8 cellular contexts compared by ENCODE assay signal in the genomic region with DNA sequence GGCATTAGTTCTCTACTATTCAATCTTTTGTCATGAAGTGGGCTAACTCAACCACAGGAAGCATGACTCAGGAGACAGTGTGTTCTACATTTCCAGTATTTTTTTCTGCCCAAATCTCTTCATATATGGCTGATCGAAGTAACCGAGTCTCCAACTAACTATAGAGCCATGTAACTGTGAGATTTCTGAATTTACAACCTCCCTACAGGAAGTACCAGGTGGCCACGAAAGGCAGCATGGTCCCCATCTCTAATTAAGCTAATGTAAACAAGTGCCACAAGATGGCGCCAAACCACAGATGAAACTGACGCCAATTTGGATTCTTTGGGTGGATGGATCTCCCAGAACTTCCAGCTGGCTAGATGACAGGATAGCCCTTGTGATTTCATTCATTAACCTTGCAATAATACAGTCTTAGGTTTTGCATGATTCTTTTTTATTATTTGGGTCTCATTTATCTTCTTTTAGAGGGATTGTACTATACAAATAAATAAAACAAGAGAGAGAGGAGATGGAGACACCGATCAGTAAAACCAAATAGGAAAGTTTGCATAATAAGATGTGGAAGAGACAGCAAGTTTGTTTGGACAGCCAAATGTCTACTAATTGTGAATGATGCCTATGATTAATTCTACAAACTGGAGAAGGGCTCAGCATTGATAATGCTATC. TPM values are rescaled to one million over a fixed set of nuclear protein-coding genes. Genes with fewer than 3 reads are reported as not detected.
A peak's percentile ranks its signal among the peaks of the same experiment; 100 is the strongest.
DNase-seq lines count a peak whose midpoint lies in the region; ATAC-seq lines count a peak whose summit lies in the region.

No MANE protein-coding gene starts in this region.

- no peaks in the 10 kb centered on the region for H3K27me3 ChIP-seq in aorta (ENCODE audit: control insufficient read depth in 1 of 2, insufficient read depth in 2 of 2, low read length in 1 of 2)

- 20 to 23% methylated on average over 6 of the region's 6 CpGs for WGBS in aorta, 2 donors

- no peaks in the 10 kb centered on the region for H3K4me1 ChIP-seq in aorta (ENCODE audit: control insufficient read depth in 1 of 2, insufficient read depth in 2 of 2, low read length in 2 of 2)

- peak; percentile 96 for ATAC-seq in GM21723 (IDR thresholded peaks at IDR 0.05; ENCODE audit: unreplicated experiment)
- ATAC-seq in aorta (ENCODE audit: low FRiP score): peak; percentile 83

- H3K27ac ChIP-seq in aorta (ENCODE audit: low read depth in 1 of 2, low read length in 2 of 2): no peak overlapping the region

- in situ Hi-C loops in G401 (cut with HindIII; ENCODE audit: low sequenced_read_pairs): no loop called here
- in situ Hi-C loops in KBM-7 (cut with MboI; ENCODE audit: low pct_unique_long_range_greater_than_20kb, low sequenced_read_pairs): no loop called here

- DNase-seq in G401 (ENCODE audit: low spot score) (peak; percentile 61), KBM-7 (peak; percentile 77), RPMI8226 (peak; percentile 77), germinal center (ENCODE audit: low spot score) (peak; percentile 59), posterior cingulate gyrus (peak in 6 of 10 donors; percentile 10 to 65 (median 45)), aorta (peak; percentile 56 to 69)
- peak; percentile 32 for DNase-seq in activated effector memory CD4-positive, alpha-beta T cell treated with Interleukin-2 at 50 U/mL for 16 hours

- H3K9me3 ChIP-seq in aorta (ENCODE audit: control insufficient read depth, low read length): no peaks in the 10 kb centered on the region

- intact Hi-C loops in posterior cingulate gyrus (cut with DNase I): loop anchor here (2.0 kb wide), 1 partner anchor 148 kb away; no protein-coding TSS in a partner anchor
- intact Hi-C loops in aorta (cut with DNase I): loop anchor here (2.0 to 5.0 kb wide), 2 partner anchors 146 to 148 kb away; no protein-coding TSS in a partner anchor

- no peak overlapping the region for H3K4me3 ChIP-seq in aorta (ENCODE audit: low read length in 2 of 2)

- no peaks in the 10 kb centered on the region for H3K36me3 ChIP-seq in aorta (ENCODE audit: control insufficient read depth in 1 of 2, insufficient read depth in 2 of 2, low read length in 1 of 2)

RNA-seq across cellular contexts. Expression of a gene that starts 18.3 kb away (rescaled TPM):
- not detected in 2 replicates for total RNA-seq in G401 (2014; rRNA removed; shearing (Covaris generic))
- total RNA-seq in aorta: 10 to 100 TPM; 14.8 to 26.2 TPM
- 10 to 100 TPM in 1 of 2 donors, 1 to 10 TPM in 1; 9.8 to 10.7 TPM for polyA plus RNA-seq in aorta

Comparison
In these comparisons a context has a peak if more than half of its experiments do, and no peak if none do; other contexts are left out.
1. RNA of a gene that starts 18.3 kb away (total RNA-seq): 14.8 to 26.2 TPM in aorta; not detected in G401; every median in the first group is over 10 times any median in the second.
2. Peak in every context shown above with its lines, with median percentiles within 50 percentile points of each other: DNase-seq.